ENCODE assay signal across 11 cellular contexts in the genomic region with DNA sequence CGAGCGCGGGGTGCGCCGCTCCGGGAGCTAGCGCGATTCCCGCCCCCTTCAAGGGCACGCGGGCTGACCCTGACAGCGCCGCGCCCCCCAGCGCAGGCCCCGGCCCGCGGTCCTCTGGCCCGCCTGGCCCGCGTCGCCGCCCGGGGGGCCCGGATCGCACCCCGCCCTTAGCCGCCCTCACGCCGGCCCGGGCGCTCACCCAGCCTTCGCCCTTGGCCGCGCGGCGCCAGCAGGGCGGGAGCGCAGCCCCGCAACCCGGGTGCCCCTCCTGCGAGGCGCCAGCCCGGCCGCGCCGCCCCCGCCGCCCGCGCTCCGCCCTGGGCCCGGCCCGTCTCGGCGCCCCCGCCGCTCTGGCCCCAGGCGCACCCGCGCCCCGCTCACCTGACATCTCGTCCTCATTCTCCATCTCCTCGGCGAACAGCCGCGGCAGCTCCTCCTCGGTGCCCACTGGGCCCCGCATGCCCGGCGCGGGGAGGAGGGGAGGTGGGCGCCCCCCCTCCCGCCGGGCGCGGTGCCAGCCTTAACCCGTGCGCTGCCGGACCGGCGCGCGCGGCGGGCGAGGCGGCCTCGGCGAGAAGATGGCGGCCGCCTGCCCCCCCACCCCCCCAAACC. TPM values are rescaled to one million over a fixed set of nuclear protein-coding genes. Genes with fewer than 3 reads are reported as not detected.
A peak's percentile ranks its signal among the peaks of the same experiment; 100 is the strongest.
DNase-seq lines count a peak whose midpoint lies in the region; ATAC-seq, FAIRE-seq and TF ChIP-seq lines count a peak whose summit lies in the region.
"Had no signal": no experiment of that assay in that cellular context is flagged by ENCODE, and none has a peak within 500 bp of the region (broad histone marks: within the 10 kb centered on the region; RNA-seq: fewer than 3 reads in every experiment).

No MANE protein-coding gene starts in this region.

- in situ Hi-C loops in K562 (cut with MboI), result no loop called here

- H3K9ac ChIP-seq in K562 (ENCODE audit: insufficient read depth in 1 of 2, low read depth in 2 of 2, low read length in 2 of 2), result no peak overlapping the region
- H3K9ac ChIP-seq in neural progenitor cell, result no peak overlapping the region
- H3K9ac ChIP-seq: parathyroid adenoma had no signal

- no peaks in the 10 kb centered on the region for H3K9me3 ChIP-seq in A673 (ENCODE audit: low read depth, low read length, poor library complexity, severe bottlenecking)
- H3K9me3 ChIP-seq in K562 (replicated peaks; ENCODE audit: control insufficient read depth, insufficient read depth, low read depth, low read length), result no peaks in the 10 kb centered on the region
- no peaks in the 10 kb centered on the region for H3K9me3 ChIP-seq in neural progenitor cell (ENCODE audit: low read depth)

- no peak for TF ChIP-seq EP300 in K562 (IDR thresholded peaks at IDR 0.05; ENCODE audit: low read length)

- H2AFZ ChIP-seq in K562 (ENCODE audit: low read depth, low read length), result no peak overlapping the region
- no peak overlapping the region for H2AFZ ChIP-seq in neural progenitor cell (replicated peaks)

- no peak overlapping the region for H3K4me3 Mint-ChIP-seq in neural progenitor cell
- H3K4me3 Mint-ChIP-seq in osteocyte (ENCODE audit: unreplicated experiment), result no peak overlapping the region

- WGBS in K562 (ENCODE audit: insufficient coverage, low coverage, missing lambda C conversion rate), result 88% methylated on average over 31 of the region's 92 CpGs

- ATAC-seq in K562, result no peak

- H3K4me2 ChIP-seq in K562 (ENCODE audit: insufficient read depth, low read length) (no peak overlapping the region), neural progenitor cell (peak overlapping the region; percentile 79)

- CTCF ChIA-PET in A673 (lab: Charles Lee), result interaction anchor here (0.6 kb wide), 1 partner anchor 584 kb away, joined by 8 read pairs; no protein-coding TSS in a partner anchor
- CTCF ChIA-PET in K562 (lab: Yijun Ruan, JAX; ENCODE audit: low intra/inter-chr PET ratio), result no interaction called here

- no peak for TF ChIP-seq POLR2A in K562 (conservative IDR thresholded peaks at IDR 0.05)

- BruUV-seq in A673 (replicated peaks; lab: Mats Ljungman, UMichigan) (no TSS peak), K562 (replicated peaks; lab: Mats Ljungman, UMichigan) (no TSS peak)

- POLR2A ChIA-PET in A673 (lab: Charles Lee; ENCODE audit: low non-redundant PET) (no interaction called here), K562 (lab: Yijun Ruan, JAX) (no interaction called here)

- no peaks in the 10 kb centered on the region for H3K79me2 ChIP-seq in K562 (ENCODE audit: control insufficient read depth, insufficient read depth, low read length)
- no peaks in the 10 kb centered on the region for H3K79me2 ChIP-seq in neural progenitor cell (ENCODE audit: low read depth)
- H3K79me2 ChIP-seq: parathyroid adenoma had no signal

- no peak for TF ChIP-seq RAD21 in K562 (CRISPR knock-in tag; conservative IDR thresholded peaks at IDR 0.05 in 1 of 2, IDR thresholded peaks at IDR 0.05 in 1 of 2)

- H4K20me1 ChIP-seq in K562 (replicated peaks; ENCODE audit: control insufficient read depth, insufficient read depth, low read length), result peaks cover 38% of the 10 kb centered on the region
- H4K20me1 ChIP-seq in neural progenitor cell (ENCODE audit: low read depth), result peaks cover 64% of the 10 kb centered on the region

- H3K4me1 Mint-ChIP-seq in neural progenitor cell, result peaks cover 14% of the 10 kb centered on the region
- peaks cover 17% of the 10 kb centered on the region for H3K4me1 Mint-ChIP-seq in osteocyte (ENCODE audit: unreplicated experiment)

- no peak overlapping the region for H3K27ac Mint-ChIP-seq in neural progenitor cell
- H3K27ac Mint-ChIP-seq in osteocyte (ENCODE audit: unreplicated experiment), result no peak overlapping the region

- H3K36me3 ChIP-seq in A673 (ENCODE audit: insufficient read depth, low read length, poor library complexity, severe bottlenecking) (no peaks in the 10 kb centered on the region), K562 (ENCODE audit: control insufficient read depth, insufficient read depth, low read length) (peaks cover 5% of the 10 kb centered on the region; the same call in 2 of the 3 replicates), neural progenitor cell (no peaks in the 10 kb centered on the region)

- H3K4me1 ChIP-seq in A673 (ENCODE audit: insufficient read depth, low read length, poor library complexity, severe bottlenecking) (peaks cover 7% of the 10 kb centered on the region), K562 (replicated peaks in 1 of 2; ENCODE audit: control insufficient read depth in 2 of 2, insufficient read depth in 2 of 2, low read length in 2 of 2) (peaks cover 3 to 14% of the 10 kb centered on the region in 2 experiments; a peak in 3 of 5 replicates), neural progenitor cell (peaks cover 21% of the 10 kb centered on the region)
- H3K4me1 ChIP-seq: parathyroid adenoma had no signal

- H3K36me3 Mint-ChIP-seq in neural progenitor cell (peaks cover 1% of the 10 kb centered on the region), osteocyte (ENCODE audit: unreplicated experiment) (peaks cover 8% of the 10 kb centered on the region)

- H3K4me3 ChIP-seq in A673 (ENCODE audit: low read depth, low read length, poor library complexity, severe bottlenecking) (peak overlapping the region; percentile 37), K562 (no peak overlapping the region), neural progenitor cell (peak overlapping the region; percentile 51)

- peaks cover 34% of the 10 kb centered on the region for H3F3A ChIP-seq in neural progenitor cell (ENCODE audit: low read depth)

- TF ChIP-seq CTCF in A673 (conservative IDR thresholded peaks at IDR 0.05; ENCODE audit: low read depth, low read length) (no peak), GM20000 (IDR thresholded peaks at IDR 0.05; ENCODE audit: extremely low read depth, missing control alignments) (no peak), K562 (IDR thresholded peaks at IDR 0.05 in 2 of 3, conservative IDR thresholded peaks at IDR 0.05 in 1 of 3; ENCODE audit: insufficient read depth in 2 of 3, low read depth in 1 of 3, low read length in 3 of 3) (no peak), neural progenitor cell (IDR thresholded peaks at IDR 0.05) (no peak), osteocyte (IDR thresholded peaks at IDR 0.05) (no peak)

- H3K27me3 Mint-ChIP-seq in neural progenitor cell (ENCODE audit: insufficient read depth, low read depth) (peaks cover 48% of the 10 kb centered on the region), osteocyte (ENCODE audit: unreplicated experiment) (peaks cover 51% of the 10 kb centered on the region)

- H3K9me1 ChIP-seq in K562 (ENCODE audit: control insufficient read depth, insufficient read depth, low read length), result no peaks in the 10 kb centered on the region

- DNase-seq in A673 (ENCODE audit: low spot score) (no peak), GM20000 (ENCODE audit: low spot score) (peak; percentile 28), K562 (ENCODE audit: extremely low read depth in 1 of 4, low spot score in 3 of 4) (no peak), neural progenitor cell (ENCODE audit: low spot score) (peak; percentile 37), NOMO-1 (lab: John Stamatoyannopoulos, UW; ENCODE audit: unreplicated experiment in 2 of 2) (no peak), osteocyte (ENCODE audit: extremely low spot score, unreplicated experiment) (no peak), inferior parietal cortex (ENCODE audit: extremely low spot score) (no peak), NCI-H1092 (lab: John Stamatoyannopoulos, UW) (no peak)
- DNase-seq: effector CD4-positive, alpha-beta T cell had no signal

- no peak for FAIRE-seq in K562 (lab: Jason Lieb, UNC)

- H3K27me3 ChIP-seq in A673 (replicated peaks; ENCODE audit: insufficient read depth, low read depth, low read length, poor library complexity) (peaks cover 45% of the 10 kb centered on the region), K562 (ENCODE audit: control insufficient read depth in 2 of 2, insufficient read depth in 2 of 2, low read length in 2 of 2) (peaks cover 0 to 9% of the 10 kb centered on the region in 2 experiments; a peak in 1 of 5 replicates), neural progenitor cell (peaks cover 82% of the 10 kb centered on the region)

- intact Hi-C loops in A673 (cut with micrococcal nuclease; ENCODE audit: unreplicated experiment) (loop anchor here (5.0 kb wide), 2 partner anchors 72 to 127 kb away; no protein-coding TSS in a partner anchor), K562 (cut with micrococcal nuclease) (no loop called here)

- H3K27ac ChIP-seq in A673 (ENCODE audit: low read depth, low read length, poor library complexity, severe bottlenecking), result no peak overlapping the region
- no peak overlapping the region for H3K27ac ChIP-seq in K562 (ENCODE audit: extremely low read depth, low read depth, low read length)
- no peak overlapping the region for H3K27ac ChIP-seq in neural progenitor cell
- H3K27ac ChIP-seq: parathyroid adenoma had no signal

- H3K9me3 Mint-ChIP-seq in neural progenitor cell (no peaks in the 10 kb centered on the region), osteocyte (ENCODE audit: unreplicated experiment) (no peaks in the 10 kb centered on the region)
- H3K9me3 Mint-ChIP-seq: CD4-positive, alpha-beta memory T cell had no signal

RNA-seq across cellular contexts. Expression of a gene that starts 0.5 kb away (rescaled TPM):
- 0.22 and 0.58 TPM in 2 replicates for total RNA-seq in A673 (2021)
- total RNA-seq in K562 (2011; cell fraction: chromatin; rRNA removed; ENCODE audit: low replicate concordance), result 0.56 and 1.7 TPM in 2 replicates
- 0.53 and 0.67 TPM in 2 replicates for total RNA-seq in K562 (2011; cell fraction: nucleolus; rRNA removed)
- 0.23 and 0.37 TPM in 2 replicates for total RNA-seq in K562 (2011; cell fraction: nucleoplasm; rRNA removed)
- total RNA-seq in K562 (2014; rRNA removed), result 0.18 and 0.49 TPM in 2 replicates
- 0.04 and 0.06 TPM in 2 replicates for total RNA-seq in K562 (2014; rRNA removed; fragmentation: Illumina TruSeq; extraction: Trizol)
- total RNA-seq in K562 (2015; rRNA removed; fragmentation: Illumina TruSeq; extraction: Trizol), result 0.04 and 0.07 TPM in 2 replicates
- total RNA-seq in K562 (2021), result 0.09 and 0.16 TPM in 2 replicates
- polyA plus RNA-seq in K562 (2011; rRNA removed), result 0.11 and 0.16 TPM in 2 replicates
- 0.07 and 0.16 TPM in 2 replicates for polyA plus RNA-seq in K562 (2011; cell fraction: cytosol; rRNA removed)
- polyA plus RNA-seq in K562 (2011; cell fraction: nucleus; rRNA removed), result 0.75 and 1.2 TPM in 2 replicates
- 0.09 and 0.18 TPM in 2 replicates for polyA plus RNA-seq in K562 (2012)
- polyA plus RNA-seq in K562 (2014; fragmentation: Illumina TruSeq; extraction: Trizol), result 0.03 and 0.39 TPM in 2 replicates
- not detected for polyA plus RNA-seq in K562 (2014; fragmentation: Nextera tagmentation; extraction: Ambion mirVana)
- 0.51 and 0.52 TPM in 2 replicates for polyA plus RNA-seq in K562 (2014; rRNA removed)
- 0.11 and 0.15 TPM in 2 replicates for polyA minus RNA-seq in K562 (2011; rRNA and poly(A)+ RNA removed)
- polyA minus RNA-seq in K562 (2011; cell fraction: cytosol; rRNA and poly(A)+ RNA removed), result not detected in 2 replicates
- 0.67 TPM in 2 replicates for polyA minus RNA-seq in K562 (2011; cell fraction: nucleus; rRNA and poly(A)+ RNA removed)
- 0.17 and 0.22 TPM in 2 replicates for total RNA-seq in neural progenitor cell (ENCODE audit: low replicate concordance)
- 0.16 and 0.43 TPM in 2 replicates for total RNA-seq in osteocyte
- polyA plus RNA-seq: CD4-positive, alpha-beta memory T cell had no signal

RNA-seq across cellular contexts. Expression of a gene that starts 19.7 kb away (rescaled TPM):
- total RNA-seq in A673 (2021) (436 and 494 TPM in 2 replicates), K562 (2014; rRNA removed) (344 and 467 TPM in 2 replicates), K562 (2014; rRNA removed; fragmentation: Illumina TruSeq; extraction: Trizol) (1,165 and 1,306 TPM in 2 replicates), K562 (2015; rRNA removed; fragmentation: Illumina TruSeq; extraction: Trizol) (548 and 579 TPM in 2 replicates), K562 (2021) (578 and 629 TPM in 2 replicates), neural progenitor cell (ENCODE audit: low replicate concordance) (261 and 410 TPM in 2 replicates), osteocyte (359 and 373 TPM in 2 replicates)
- 123 and 176 TPM in 2 replicates for total RNA-seq in K562 (2011; cell fraction: chromatin; rRNA removed; ENCODE audit: low replicate concordance)
- total RNA-seq in K562 (2011; cell fraction: nucleolus; rRNA removed), result 90.0 and 92.7 TPM in 2 replicates
- total RNA-seq in K562 (2011; cell fraction: nucleoplasm; rRNA removed), result 151 and 187 TPM in 2 replicates
- polyA plus RNA-seq in K562 (2011; rRNA removed) (446 and 607 TPM in 2 replicates), K562 (2014; fragmentation: Illumina TruSeq; extraction: Trizol) (658 and 673 TPM in 2 replicates), K562 (2014; fragmentation: Nextera tagmentation; extraction: Ambion mirVana) (100 to 1,000 TPM; 581 to 618 TPM), K562 (2014; rRNA removed) (542 and 593 TPM in 2 replicates)
- 48.5 and 166 TPM in 2 replicates for polyA plus RNA-seq in K562 (2011; cell fraction: cytosol; rRNA removed)
- 62.0 and 114 TPM in 2 replicates for polyA plus RNA-seq in K562 (2011; cell fraction: nucleus; rRNA removed)
- polyA plus RNA-seq in K562 (2012), result 1,489 and 2,642 TPM in 2 replicates
- 169 and 228 TPM in 2 replicates for polyA minus RNA-seq in K562 (2011; rRNA and poly(A)+ RNA removed)
- polyA minus RNA-seq in K562 (2011; cell fraction: cytosol; rRNA and poly(A)+ RNA removed), result 72.4 and 86.6 TPM in 2 replicates
- 44.0 and 81.2 TPM in 2 replicates for polyA minus RNA-seq in K562 (2011; cell fraction: nucleus; rRNA and poly(A)+ RNA removed)

RNA-seq across cellular contexts. Expression of a gene that starts 26.2 kb away (rescaled TPM):
- total RNA-seq in A673 (2021) (6.4 and 12.5 TPM in 2 replicates), K562 (2014; rRNA removed) (16.8 and 17.8 TPM in 2 replicates), K562 (2014; rRNA removed; fragmentation: Illumina TruSeq; extraction: Trizol) (5.3 and 7.0 TPM in 2 replicates), K562 (2015; rRNA removed; fragmentation: Illumina TruSeq; extraction: Trizol) (10.9 and 12.9 TPM in 2 replicates), K562 (2021) (21.7 and 26.6 TPM in 2 replicates), neural progenitor cell (ENCODE audit: low replicate concordance) (3.1 and 5.9 TPM in 2 replicates), osteocyte (12.4 TPM in 2 replicates)
- 82.0 and 222 TPM in 2 replicates for total RNA-seq in K562 (2011; cell fraction: chromatin; rRNA removed; ENCODE audit: low replicate concordance)
- 147 and 149 TPM in 2 replicates for total RNA-seq in K562 (2011; cell fraction: nucleolus; rRNA removed)
- total RNA-seq in K562 (2011; cell fraction: nucleoplasm; rRNA removed), result 90.3 and 94.3 TPM in 2 replicates
- polyA plus RNA-seq in K562 (2011; rRNA removed) (10.8 and 17.6 TPM in 2 replicates), K562 (2014; fragmentation: Illumina TruSeq; extraction: Trizol) (13.4 and 14.7 TPM in 2 replicates), K562 (2014; fragmentation: Nextera tagmentation; extraction: Ambion mirVana) (1 to 10 TPM; 2.7 to 4.3 TPM), K562 (2014; rRNA removed) (30.6 and 37.1 TPM in 2 replicates)
- 7.7 and 14.1 TPM in 2 replicates for polyA plus RNA-seq in K562 (2011; cell fraction: cytosol; rRNA removed)
- polyA plus RNA-seq in K562 (2011; cell fraction: nucleus; rRNA removed), result 96.4 and 160 TPM in 2 replicates
- 12.5 and 17.6 TPM in 2 replicates for polyA plus RNA-seq in K562 (2012)
- 4.7 and 5.8 TPM in 2 replicates for polyA minus RNA-seq in K562 (2011; rRNA and poly(A)+ RNA removed)
- polyA minus RNA-seq in K562 (2011; cell fraction: cytosol; rRNA and poly(A)+ RNA removed), result 9.4 and 12.2 TPM in 2 replicates
- 44.0 and 47.4 TPM in 2 replicates for polyA minus RNA-seq in K562 (2011; cell fraction: nucleus; rRNA and poly(A)+ RNA removed)

RNA-seq across cellular contexts. Expression of a gene that starts 56.1 kb away (rescaled TPM):
- 94.5 and 104 TPM in 2 replicates for total RNA-seq in A673 (2021)
- 34.2 and 46.4 TPM in 2 replicates for total RNA-seq in K562 (2011; cell fraction: chromatin; rRNA removed; ENCODE audit: low replicate concordance)
- total RNA-seq in K562 (2011; cell fraction: nucleolus; rRNA removed), result 48.3 and 55.9 TPM in 2 replicates
- total RNA-seq in K562 (2011; cell fraction: nucleoplasm; rRNA removed), result 56.2 and 77.6 TPM in 2 replicates
- 58.3 and 62.9 TPM in 2 replicates for total RNA-seq in K562 (2014; rRNA removed)
- 56.6 and 58.2 TPM in 2 replicates for total RNA-seq in K562 (2014; rRNA removed; fragmentation: Illumina TruSeq; extraction: Trizol)
- total RNA-seq in K562 (2015; rRNA removed; fragmentation: Illumina TruSeq; extraction: Trizol), result 63.3 and 67.4 TPM in 2 replicates
- 63.7 and 74.3 TPM in 2 replicates for total RNA-seq in K562 (2021)
- polyA plus RNA-seq in K562 (2011; rRNA removed), result 36.2 and 49.5 TPM in 2 replicates
- polyA plus RNA-seq in K562 (2011; cell fraction: cytosol; rRNA removed), result 46.0 and 48.8 TPM in 2 replicates
- polyA plus RNA-seq in K562 (2011; cell fraction: nucleus; rRNA removed), result 20.4 and 21.7 TPM in 2 replicates
- 43.1 and 44.0 TPM in 2 replicates for polyA plus RNA-seq in K562 (2012)
- polyA plus RNA-seq in K562 (2014; fragmentation: Illumina TruSeq; extraction: Trizol), result 48.5 and 57.1 TPM in 2 replicates
- 1 to 10 TPM; 4.3 to 6.3 TPM for polyA plus RNA-seq in K562 (2014; fragmentation: Nextera tagmentation; extraction: Ambion mirVana)
- 41.5 and 50.0 TPM in 2 replicates for polyA plus RNA-seq in K562 (2014; rRNA removed)
- 59.8 and 70.6 TPM in 2 replicates for polyA minus RNA-seq in K562 (2011; rRNA and poly(A)+ RNA removed)
- polyA minus RNA-seq in K562 (2011; cell fraction: cytosol; rRNA and poly(A)+ RNA removed), result 38.5 and 45.1 TPM in 2 replicates
- polyA minus RNA-seq in K562 (2011; cell fraction: nucleus; rRNA and poly(A)+ RNA removed), result 12.3 and 16.6 TPM in 2 replicates
- total RNA-seq in neural progenitor cell (ENCODE audit: low replicate concordance), result 88.4 and 118 TPM in 2 replicates
- 74.7 and 81.1 TPM in 2 replicates for total RNA-seq in osteocyte

Comparison
In these comparisons a context has a peak if more than half of its experiments do, and no peak if none do; other contexts are left out.
1. DNase-seq: peak in GM20000 (single experiment) and neural progenitor cell (single experiment); none in A673 (single experiment), K562 (0 of 4), NOMO-1 (0 of 2), osteocyte (single experiment), inferior parietal cortex (single experiment) and NCI-H1092 (single experiment).